ENCODE assay signal across 19 cellular contexts in genomic region chr11:13745165-13745564, GRCh38.
A peak's percentile ranks its signal among the peaks of the same experiment; 100 is the strongest.
DNase-seq lines count a peak whose midpoint lies in the region; TF ChIP-seq lines count a peak whose summit lies in the region.
"Had no signal": no experiment of that assay in that cellular context is flagged by ENCODE, and none has a peak within 500 bp of the region (broad histone marks: within the 10 kb centered on the region; RNA-seq: fewer than 3 reads in every experiment).

No MANE protein-coding gene starts in this region.

- POLR2A ChIA-PET in A673 (lab: Charles Lee; ENCODE audit: low non-redundant PET), result no interaction called here

- H3K4me1 ChIP-seq in GM23248 (ENCODE audit: insufficient read depth) (no peaks in the 10 kb centered on the region), A673 (ENCODE audit: insufficient read depth, low read length, poor library complexity, severe bottlenecking) (no peaks in the 10 kb centered on the region)
- H3K4me1 ChIP-seq: BE2C, esophagus squamous epithelium, SJSA1, tibial nerve had no signal

- no peaks in the 10 kb centered on the region for H3K9me3 ChIP-seq in GM23248 (ENCODE audit: low read depth)
- no peaks in the 10 kb centered on the region for H3K9me3 ChIP-seq in A673 (ENCODE audit: low read depth, low read length, poor library complexity, severe bottlenecking)
- H3K9me3 ChIP-seq: BE2C, esophagus squamous epithelium, tibial nerve had no signal

- TF ChIP-seq CTCF in NB4 (IDR thresholded peaks at IDR 0.05; ENCODE audit: low read depth, low read length), result no peak
- TF ChIP-seq CTCF in A673 (conservative IDR thresholded peaks at IDR 0.05; ENCODE audit: low read depth, low read length), result no peak

- no peak overlapping the region for H3K9ac ChIP-seq in GM23248

- no TSS peak for BruUV-seq in A673 (replicated peaks; lab: Mats Ljungman, UMichigan)

- 41 to 45% methylated on average over 2 of the region's 2 CpGs for WGBS in GM23248 (ENCODE audit: low coverage in 1 of 2, low lambda C conversion rate in 2 of 2, missing lambda C conversion rate in 2 of 2), 2 experiments

- H3K79me2 ChIP-seq in GM23248 (ENCODE audit: insufficient read depth), result no peaks in the 10 kb centered on the region
- H3K79me2 ChIP-seq: hepatocyte had no signal

- CTCF ChIA-PET in A673 (lab: Charles Lee), result no interaction called here

- H3F3A ChIP-seq in GM23248 (ENCODE audit: insufficient read depth), result no peaks in the 10 kb centered on the region

- H3K36me3 ChIP-seq in GM23248 (ENCODE audit: low read depth) (no peaks in the 10 kb centered on the region), A673 (ENCODE audit: insufficient read depth, low read length, poor library complexity, severe bottlenecking) (no peaks in the 10 kb centered on the region)
- H3K36me3 ChIP-seq: BE2C, esophagus squamous epithelium, SJSA1, tibial nerve had no signal

- no peaks in the 10 kb centered on the region; the same call in 1 of the 2 replicates for H3K9me2 ChIP-seq in GM23248 (ENCODE audit: insufficient read depth)

- H3K27ac ChIP-seq in GM23248, result no peak overlapping the region
- no peak overlapping the region for H3K27ac ChIP-seq in A673 (ENCODE audit: low read depth, low read length, poor library complexity, severe bottlenecking)
- H3K27ac ChIP-seq: dorsolateral prefrontal cortex, esophagus squamous epithelium, hepatocyte, SJSA1, tibial nerve had no signal

- no peaks in the 10 kb centered on the region for H4K20me1 ChIP-seq in GM23248 (ENCODE audit: insufficient read depth)

- DNase-seq in GM23248, result peak; percentile 37
- peak; percentile 2 for DNase-seq in NB4 (ENCODE audit: low read depth)
- DNase-seq in astrocyte of the hippocampus (ENCODE audit: low read depth, low spot score), result peak; percentile 8
- peak; percentile 41 for DNase-seq in kidney tubule cell (ENCODE audit: low spot score)
- no peak for DNase-seq in NCI-H2107 treated with DMSO at 0.1 percent for 48 hours (lab: John Stamatoyannopoulos, UW; ENCODE audit: unreplicated experiment)
- DNase-seq in AG08396 (ENCODE audit: low spot score), result no peak
- no peak for DNase-seq in A673 (ENCODE audit: low spot score)
- no peak for DNase-seq in NCI-H2171 (lab: John Stamatoyannopoulos, UW)
- DNase-seq: activated T-cell treated with anti-CD3 and anti-CD28 coated beads for 4 hours; BE2C; dorsolateral prefrontal cortex; esophagus squamous epithelium; GF-D8; NCI-H1417; stimulated activated naive CD4-positive, alpha-beta T cell; T1000 had no signal

- H3K4me2 ChIP-seq in GM23248 (ENCODE audit: unreplicated experiment), result no peak overlapping the region
- H3K4me2 ChIP-seq: hepatocyte had no signal

- intact Hi-C loops in A673 (cut with micrococcal nuclease; ENCODE audit: unreplicated experiment), result no loop called here

- no peak overlapping the region for H2AFZ ChIP-seq in GM23248
- H2AFZ ChIP-seq: hepatocyte had no signal

- H3K4me3 ChIP-seq in GM23248, result no peak overlapping the region
- no peak overlapping the region for H3K4me3 ChIP-seq in NB4 (ENCODE audit: low read depth, low read length)
- no peak overlapping the region for H3K4me3 ChIP-seq in A673 (ENCODE audit: low read depth, low read length, poor library complexity, severe bottlenecking)
- H3K4me3 ChIP-seq: dorsolateral prefrontal cortex, esophagus squamous epithelium, hepatocyte, SJSA1, tibial nerve had no signal

- H3K27me3 ChIP-seq in GM23248 (replicated peaks; ENCODE audit: insufficient read depth) (no peaks in the 10 kb centered on the region; the same call in 1 of the 2 replicates), A673 (replicated peaks; ENCODE audit: insufficient read depth, low read depth, low read length, poor library complexity) (no peaks in the 10 kb centered on the region)
- H3K27me3 ChIP-seq: BE2C, hepatocyte, tibial nerve had no signal

- TF ChIP-seq POLR2A in NB4 (IDR thresholded peaks at IDR 0.05; ENCODE audit: extremely low read depth, insufficient read length), result no peak

- in situ Hi-C loops in GM23248 (cut with MboI), result no loop called here

Comparison
In these comparisons a context has a peak if more than half of its experiments do, and no peak if none do; other contexts are left out.
1. DNase-seq: peak in GM23248 (single experiment), NB4 (single experiment), astrocyte of the hippocampus (single experiment) and kidney tubule cell (single experiment); none in NCI-H2107 treated with DMSO at 0.1 percent for 48 hours (single experiment), AG08396 (single experiment), A673 (single experiment) and NCI-H2171 (single experiment).